Comparison of ENCODE assay signal across 8 cellular contexts in genomic region chr11:128291043-128291442, GRCh38.
DNase-seq lines count a peak whose midpoint lies in the region; ATAC-seq, FAIRE-seq and TF ChIP-seq lines count a peak whose summit lies in the region.

No MANE protein-coding gene starts in this region.

- BruUV-seq in PC-3 (replicated peaks; lab: Mats Ljungman, UMichigan), result no TSS peak

- no peak for ATAC-seq in PC-3

- H3K79me2 ChIP-seq in PC-3 (ENCODE audit: low read length), result no peaks in the 10 kb centered on the region

- H3K9me3 ChIP-seq in PC-3 (ENCODE audit: low read length) (no peaks in the 10 kb centered on the region), esophagus muscularis mucosa (no peaks in the 10 kb centered on the region), spleen (no peaks in the 10 kb centered on the region)

- H4K20me1 ChIP-seq in PC-3 (ENCODE audit: low read length), result no peaks in the 10 kb centered on the region

- H3K27ac ChIP-seq in PC-3 (ENCODE audit: low read length) (no peak overlapping the region), esophagus muscularis mucosa (replicated peaks in 1 of 4) (peak overlapping the region; percentile 13 to 58 (median 48)), spleen (peak overlapping the region; percentile 82 to 94 (median 88))

- H3K9me2 ChIP-seq in PC-3 (replicated peaks; ENCODE audit: low read length), result no peaks in the 10 kb centered on the region

- no peak overlapping the region for H2AFZ ChIP-seq in PC-3 (ENCODE audit: low read length)

- peak; percentile 42 for DNase-seq in activated CD4-positive, CD25-positive, alpha-beta regulatory T cell treated with anti-CD3 and anti-CD28 coated beads, Interleukin-2, amount 50 U/mL, for 72 hours
- DNase-seq in activated CD4-positive, CD25-positive, alpha-beta regulatory T cell (lab: John Stamatoyannopoulos, UW), result no peak
- DNase-seq in PC-3, result no peak
- DNase-seq in esophagus muscularis mucosa (ENCODE audit: extremely low spot score), result no peak
- DNase-seq in spleen, result peak; percentile 81
- DNase-seq in NCI-H446 treated with DMSO at 0.1 percent for 48 hours (lab: John Stamatoyannopoulos, UW), result no peak
- no peak for DNase-seq in DMS79 treated with DMSO at 0.1 percent for 48 hours (lab: John Stamatoyannopoulos, UW)
- no peak for DNase-seq in RCC 7860 (ENCODE audit: low spot score)

- H3K9ac ChIP-seq in PC-3 (ENCODE audit: low read length), result no peak overlapping the region

- H3K4me1 ChIP-seq in PC-3 (ENCODE audit: insufficient read depth, low read length) (peaks cover 39% of the 10 kb centered on the region), esophagus muscularis mucosa (peaks cover 23 to 32% (median 31%) of the 10 kb centered on the region in 4 donors), spleen (peaks cover 32 to 77% (median 49%) of the 10 kb centered on the region in 6 donors)

- FAIRE-seq in RCC 7860 (lab: Jason Lieb, UNC), result no peak

- no peaks in the 10 kb centered on the region for H3F3A ChIP-seq in PC-3 (ENCODE audit: low read length, unreplicated experiment)

- H3K4me2 ChIP-seq in PC-3 (ENCODE audit: low read length), result peak overlapping the region; percentile 25; the same call in 1 of the 2 replicates

- CTCF ChIA-PET in PC-3 (lab: Charles Lee), result interaction anchor here (1.0 to 2.0 kb wide), 3 partner anchors 158 to 341 kb away, joined by 4 to 8 read pairs (median 5); no protein-coding TSS in a partner anchor

- intact Hi-C loops in PC-3 (cut with micrococcal nuclease) (loop anchor here (2.0 to 5.0 kb wide), 2 partner anchors 228 to 541 kb away; no protein-coding TSS in a partner anchor), esophagus muscularis mucosa (cut with DNase I) (loop anchor here (2.0 to 10.0 kb wide), 4 partner anchors 118 to 541 kb away; no protein-coding TSS in a partner anchor), spleen (cut with DNase I; ENCODE audit: low total_unique reads) (no loop called here)

- no peak for TF ChIP-seq POLR2A in esophagus muscularis mucosa (IDR thresholded peaks at IDR 0.05; ENCODE audit: low read depth)
- no peak for TF ChIP-seq POLR2A in spleen (IDR thresholded peaks at IDR 0.05)

- POLR2A ChIA-PET in PC-3 (lab: Charles Lee; ENCODE audit: unreplicated experiment), result interaction anchor here (0.6 kb wide), 1 partner anchor 211 kb away, joined by 4 read pairs; no protein-coding TSS in a partner anchor

- TF ChIP-seq EP300 in esophagus muscularis mucosa (IDR thresholded peaks at IDR 0.05), result no peak

- TF ChIP-seq CTCF in PC-3 (conservative IDR thresholded peaks at IDR 0.05; ENCODE audit: low read depth, low read length) (no peak), esophagus muscularis mucosa (IDR thresholded peaks at IDR 0.05) (no peak), spleen (IDR thresholded peaks at IDR 0.05 in 8 of 11, conservative IDR thresholded peaks at IDR 0.05 in 3 of 11) (no peak)

- WGBS in esophagus muscularis mucosa, result 85% methylated on average over 7 of the region's 7 CpGs
- WGBS in spleen, 5 donors, result 72 to 80% (median 78%) methylated on average over 7 of the region's 7 CpGs

- H3K27me3 ChIP-seq in PC-3 (ENCODE audit: low read length) (no peaks in the 10 kb centered on the region), esophagus muscularis mucosa (no peaks in the 10 kb centered on the region), spleen (replicated peaks in 1 of 7) (no peaks in the 10 kb centered on the region)

- H3K36me3 ChIP-seq in PC-3 (ENCODE audit: low read depth, low read length) (no peaks in the 10 kb centered on the region), esophagus muscularis mucosa (no peaks in the 10 kb centered on the region), spleen (no peaks in the 10 kb centered on the region)

- H3K4me3 ChIP-seq in PC-3 (ENCODE audit: low read length) (no peak overlapping the region), esophagus muscularis mucosa (peak overlapping the region in 1 of 4 donors; percentile 14), spleen (peak overlapping the region in 3 of 8 donors; percentile 20 to 62 (median 25))

Comparison
In these comparisons a context has a peak if more than half of its experiments do, and no peak if none do; other contexts are left out.
1. DNase-seq: peak in activated CD4-positive, CD25-positive, alpha-beta regulatory T cell treated with anti-CD3 and anti-CD28 coated beads, Interleukin-2, amount 50 U/mL, for 72 hours (single experiment) and spleen (single experiment); none in activated CD4-positive, CD25-positive, alpha-beta regulatory T cell (0 of 4), PC-3 (single experiment), esophagus muscularis mucosa (single experiment), NCI-H446 treated with DMSO at 0.1 percent for 48 hours (single experiment), DMS79 treated with DMSO at 0.1 percent for 48 hours (single experiment) and RCC 7860 (single experiment).